In the genomic region with DNA sequence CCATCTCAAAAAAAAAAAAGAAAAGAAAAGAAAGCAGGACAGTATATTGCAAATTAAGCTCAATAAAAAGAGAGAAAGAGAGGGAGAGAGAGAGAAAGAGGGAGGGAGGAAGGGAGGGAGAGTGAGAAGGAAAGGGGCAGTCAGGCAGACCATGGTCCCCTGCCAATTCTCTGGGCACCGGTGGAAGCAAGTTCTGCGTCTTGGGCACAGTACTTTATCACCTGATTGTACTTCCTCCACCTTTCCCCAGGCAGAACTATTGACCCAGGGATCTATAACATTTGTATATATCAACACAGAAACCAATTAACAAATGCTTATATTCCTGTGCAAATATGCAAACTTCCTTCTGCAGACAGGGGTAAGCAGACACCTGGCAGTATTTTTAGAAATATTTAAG, we compare ENCODE assay signal across 9 cellular contexts. TPM values are rescaled to one million over a fixed set of nuclear protein-coding genes. Genes with fewer than 3 reads are reported as not detected.
"Had no signal": no experiment of that assay in that cellular context is flagged by ENCODE, and none has a peak within 500 bp of the region (broad histone marks: within the 10 kb centered on the region; RNA-seq: fewer than 3 reads in every experiment).

No MANE protein-coding gene starts in this region.

RNA-seq across cellular contexts. Expression of gene NPY4R2, which starts 22.4 kb away (rescaled TPM):
- total RNA-seq: LHCN-M2, MCF 10A, NCI-H460, OCI-LY7, PC-9, Right ventricle myocardium inferior, RPMI7951, SJCRH30, SK-MEL-5 had no signal

RNA-seq across cellular contexts. Expression of gene FAM25C, which starts 58.8 kb away (rescaled TPM):
- total RNA-seq: LHCN-M2, MCF 10A, NCI-H460, OCI-LY7, PC-9, Right ventricle myocardium inferior, RPMI7951, SJCRH30, SK-MEL-5 had no signal
